Comparison of ENCODE assay signal across 1 cellular context in genomic region chr18:7750095-7750663, GRCh38.
A peak's percentile ranks its signal among the peaks of the same experiment; 100 is the strongest.
TF ChIP-seq lines count a peak whose summit lies in the region.

No MANE protein-coding gene starts in this region.

TF ChIP-seq in HEK293, 187 proteins besides CTCF, POLR2A, EP300 and RAD21 (continued from another document):
- TF ChIP-seq PRDM6 (tag by site-specific recombination; IDR thresholded peaks at IDR 0.05) (peak; percentile 62), ZNF610 (tag by site-specific recombination; IDR thresholded peaks at IDR 0.05; ENCODE audit: borderline replicate concordance) (no peak), FEZF1 (tag by site-specific recombination; IDR thresholded peaks at IDR 0.05) (peak; percentile 72), ZNF18 (tag by site-specific recombination; IDR thresholded peaks at IDR 0.05) (no peak), ZNF133 (tag by site-specific recombination; IDR thresholded peaks at IDR 0.05) (no peak), HIC1 (tag by site-specific recombination; IDR thresholded peaks at IDR 0.05) (no peak)
